23 cellular contexts compared by ENCODE assay signal in genomic region chr2:109681633-109682032, GRCh38.
"Had no signal": no experiment of that assay in that cellular context is flagged by ENCODE, and none has a peak within 500 bp of the region (broad histone marks: within the 10 kb centered on the region; RNA-seq: fewer than 3 reads in every experiment).

No MANE protein-coding gene starts in this region.

- H3K4me2 ChIP-seq: smooth muscle cell had no signal

- H3K9me3 ChIP-seq: esophagus muscularis mucosa, gastrocnemius medialis, ovary, tibial artery had no signal

- H3K4me3 ChIP-seq: coronary artery, esophagus muscularis mucosa, gastrocnemius medialis, ovary, smooth muscle cell, tibial artery had no signal

- H3K27me3 ChIP-seq: esophagus muscularis mucosa, gastrocnemius medialis, ovary, tibial artery had no signal

- FAIRE-seq: bronchial epithelial cell, urothelium cell line had no signal

- ATAC-seq: activated CD4-positive, alpha-beta T cell treated with anti-CD3 and anti-CD28 coated beads for 36 hours; activated T-cell treated with anti-CD3 and anti-CD28 coated beads, Interleukin-2, amount 50 U/mL, for 4 hours; gastrocnemius medialis; naive thymus-derived CD8-positive, alpha-beta T cell; sciatic nerve had no signal

- H3K27ac ChIP-seq: coronary artery, gastrocnemius medialis, ovary, tibial artery had no signal

- H3K36me3 ChIP-seq: esophagus muscularis mucosa, gastrocnemius medialis, ovary, tibial artery had no signal

- H3K4me1 ChIP-seq: gastrocnemius medialis had no signal

- DNase-seq: activated B cell treated with CpG ODN at 0.5 μM for 24 hours; activated CD4-positive, alpha-beta T cell treated with anti-CD3 and anti-CD28 coated beads for 36 hours; activated CD4-positive, alpha-beta T cell treated with anti-CD3 and anti-CD28 coated beads, Interleukin-2, amount 50 U/mL, for 4 hours; activated CD8-positive, alpha-beta memory T cell treated with anti-CD3 and anti-CD28 coated beads for 24 hours; activated CD8-positive, alpha-beta memory T cell treated with anti-CD3 and anti-CD28 coated beads, Interleukin-2, amount 50 U/mL, for 48 hours; activated naive CD4-positive, alpha-beta T cell; activated naive CD8-positive, alpha-beta T cell treated with anti-CD3 and anti-CD28 coated beads for 36 hours; activated T-cell treated with anti-CD3 and anti-CD28 coated beads, Interleukin-2, amount 50 U/mL, for 4 hours; gastrocnemius medialis; hypothalamus; naive thymus-derived CD8-positive, alpha-beta T cell; ovary; stimulated activated CD4-positive, alpha-beta T cell treated with anti-CD3 and anti-CD28 coated beads, Interleukin-2, amount 100 ng/mL, for 48 hours; stimulated activated CD8-positive, alpha-beta memory T cell treated with anti-CD3 and anti-CD28 coated beads, Interleukin-4, amount 100 ng/mL, for 48 hours; stimulated activated naive CD4-positive, alpha-beta T cell; T1000 had no signal
